In genomic region chr20:63934271-63935068, GRCh38 we compare ENCODE assay signal across 8 cellular contexts. TPM values are rescaled to one million over a fixed set of nuclear protein-coding genes. Genes with fewer than 3 reads are reported as not detected.
DNase-seq lines count a peak whose midpoint lies in the region; TF ChIP-seq lines count a peak whose summit lies in the region.
"Had no signal": no experiment of that assay in that cellular context is flagged by ENCODE, and none has a peak within 500 bp of the region (broad histone marks: within the 10 kb centered on the region; RNA-seq: fewer than 3 reads in every experiment).

No MANE protein-coding gene starts in this region.

- no peaks in the 10 kb centered on the region for H3K9me2 ChIP-seq in PC-9 (ENCODE audit: insufficient read depth)

- H3F3A ChIP-seq in PC-9 (ENCODE audit: insufficient read depth, low read depth): peaks cover 23% of the 10 kb centered on the region

- no peaks in the 10 kb centered on the region for H3K79me2 ChIP-seq in PC-9 (ENCODE audit: low read depth)

- H3K36me3 Mint-ChIP-seq in activated T-helper 2 cell treated with anti-CD3 and anti-CD28 coated beads, Interferon-gamma antibody, Interleukin-2, Interleukin-4, amounts not matched to agents 10 μg/mL and 5 μg/mL and 100 μg/mL, durations not matched to agents 14 hours and 24 hours and 36 hours (ENCODE audit: low read depth): peaks cover 48% of the 10 kb centered on the region
- H3K36me3 Mint-ChIP-seq in activated CD4-positive, alpha-beta memory T cell treated with anti-CD3 and anti-CD28 coated beads, Interleukin-2, amount 10 ng/mL, durations not matched to agents 7 days and 5 days (ENCODE audit: low read depth): peaks cover 54% of the 10 kb centered on the region

- no peaks in the 10 kb centered on the region for H3K9me3 ChIP-seq in PC-9 (ENCODE audit: insufficient read depth, low read depth)

- H3K27ac ChIP-seq in PC-9: no peak overlapping the region

- BruUV-seq in PC-9 (replicated peaks; lab: Mats Ljungman, UMichigan): no TSS peak

- peak; percentile 42 for TF ChIP-seq CTCF in GM12873 (IDR thresholded peaks at IDR 0.05; ENCODE audit: insufficient read depth, low read depth, low read length, missing control alignments)
- peak; percentile 38; the same call in 1 of the 2 replicates for TF ChIP-seq CTCF in PC-9 (conservative IDR thresholded peaks at IDR 0.05)
- TF ChIP-seq CTCF in fibroblast of mammary gland (conservative IDR thresholded peaks at IDR 0.05; ENCODE audit: control insufficient read depth, insufficient read depth, low read depth, low read length): peak; percentile 26

- H3K4me2 ChIP-seq in PC-9: no peak overlapping the region

- no peaks in the 10 kb centered on the region for H3K4me1 Mint-ChIP-seq in activated T-helper 2 cell treated with anti-CD3 and anti-CD28 coated beads, Interferon-gamma antibody, Interleukin-2, Interleukin-4, amounts not matched to agents 10 μg/mL and 5 μg/mL and 100 μg/mL, durations not matched to agents 14 hours and 24 hours and 36 hours (ENCODE audit: low read depth)
- peaks cover 4% of the 10 kb centered on the region for H3K4me1 Mint-ChIP-seq in activated CD4-positive, alpha-beta memory T cell treated with anti-CD3 and anti-CD28 coated beads, Interleukin-2, amount 10 ng/mL, durations not matched to agents 7 days and 5 days

- H3K27ac Mint-ChIP-seq in activated T-helper 2 cell treated with anti-CD3 and anti-CD28 coated beads, Interferon-gamma antibody, Interleukin-2, Interleukin-4, amounts not matched to agents 10 μg/mL and 5 μg/mL and 100 μg/mL, durations not matched to agents 14 hours and 24 hours and 36 hours: no peak overlapping the region
- H3K27ac Mint-ChIP-seq in activated CD4-positive, alpha-beta memory T cell treated with anti-CD3 and anti-CD28 coated beads, Interleukin-2, amount 10 ng/mL, durations not matched to agents 7 days and 5 days: no peak overlapping the region

- H3K27me3 ChIP-seq in PC-9 (ENCODE audit: insufficient read depth, low read depth): no peaks in the 10 kb centered on the region

- H3K4me3 ChIP-seq in PC-9: no peak overlapping the region
- no peak overlapping the region for H3K4me3 ChIP-seq in fibroblast of mammary gland (ENCODE audit: control insufficient read depth, low read depth, low read length)

- POLR2A ChIA-PET in PC-9 (lab: Charles Lee; ENCODE audit: unreplicated experiment): no interaction called here
- POLR2A ChIA-PET in activated CD4-positive, alpha-beta memory T cell treated with anti-CD3 and anti-CD28 coated beads, Interleukin-2, amount 10 ng/mL, durations not matched to agents 7 days and 5 days (lab: Charles Lee): interaction anchor here (0.6 to 1.3 kb wide), 2 partner anchors 32 to 447 kb away, joined by 3 read pairs; no protein-coding TSS in a partner anchor

- H2AFZ ChIP-seq in PC-9: no peak overlapping the region

- intact Hi-C loops in PC-9 (cut with micrococcal nuclease; ENCODE audit: unreplicated experiment): no loop called here
- intact Hi-C loops in activated T-helper 2 cell treated with anti-CD3 and anti-CD28 coated beads, Interferon-gamma antibody, Interleukin-2, Interleukin-4, amounts not matched to agents 10 μg/mL and 5 μg/mL and 100 μg/mL, durations not matched to agents 14 hours and 24 hours and 36 hours (cut with micrococcal nuclease): no loop called here

- peaks cover 48% of the 10 kb centered on the region for H4K20me1 ChIP-seq in PC-9 (ENCODE audit: insufficient read depth)

- CTCF ChIA-PET in PC-9 (lab: Charles Lee): interaction anchor here (0.7 kb wide), 1 partner anchor 572 kb away, joined by 3 read pairs; no protein-coding TSS in a partner anchor
- CTCF ChIA-PET in activated CD4-positive, alpha-beta memory T cell treated with anti-CD3 and anti-CD28 coated beads, Interleukin-2, amount 10 ng/mL, durations not matched to agents 7 days and 5 days (lab: Charles Lee): no interaction called here

- no peaks in the 10 kb centered on the region for H3K4me1 ChIP-seq in PC-9 (replicated peaks; ENCODE audit: insufficient read depth)

- DNase-seq in PC-9: no peak
- DNase-seq in fibroblast of mammary gland (ENCODE audit: low read depth): no peak
- DNase-seq in retina: peak; percentile 7
- no peak for DNase-seq in dedifferentiated amniotic fluid mesenchymal stem cell (ENCODE audit: extremely low spot score)
- no peak for DNase-seq in activated T-helper 2 cell treated with anti-CD3 and anti-CD28 coated beads, Interferon-gamma antibody, Interleukin-2, Interleukin-4, amounts not matched to agents 10 μg/mL and 5 μg/mL and 100 μg/mL, durations not matched to agents 14 hours and 24 hours and 36 hours (ENCODE audit: low spot score)
- no peak for DNase-seq in activated CD4-positive, alpha-beta memory T cell treated with anti-CD3 and anti-CD28 coated beads, Interleukin-2, amount 10 ng/mL, durations not matched to agents 7 days and 5 days
- DNase-seq: NCI-H2107 had no signal

- H3K4me3 Mint-ChIP-seq in activated T-helper 2 cell treated with anti-CD3 and anti-CD28 coated beads, Interferon-gamma antibody, Interleukin-2, Interleukin-4, amounts not matched to agents 10 μg/mL and 5 μg/mL and 100 μg/mL, durations not matched to agents 14 hours and 24 hours and 36 hours (ENCODE audit: low read depth): no peak overlapping the region
- H3K4me3 Mint-ChIP-seq in activated CD4-positive, alpha-beta memory T cell treated with anti-CD3 and anti-CD28 coated beads, Interleukin-2, amount 10 ng/mL, durations not matched to agents 7 days and 5 days: no peak overlapping the region

- no peaks in the 10 kb centered on the region for H3K9me3 Mint-ChIP-seq in activated T-helper 2 cell treated with anti-CD3 and anti-CD28 coated beads, Interferon-gamma antibody, Interleukin-2, Interleukin-4, amounts not matched to agents 10 μg/mL and 5 μg/mL and 100 μg/mL, durations not matched to agents 14 hours and 24 hours and 36 hours
- H3K9me3 Mint-ChIP-seq in activated CD4-positive, alpha-beta memory T cell treated with anti-CD3 and anti-CD28 coated beads, Interleukin-2, amount 10 ng/mL, durations not matched to agents 7 days and 5 days: no peaks in the 10 kb centered on the region

- H3K27me3 Mint-ChIP-seq in activated T-helper 2 cell treated with anti-CD3 and anti-CD28 coated beads, Interferon-gamma antibody, Interleukin-2, Interleukin-4, amounts not matched to agents 10 μg/mL and 5 μg/mL and 100 μg/mL, durations not matched to agents 14 hours and 24 hours and 36 hours (ENCODE audit: low read depth): no peaks in the 10 kb centered on the region
- H3K27me3 Mint-ChIP-seq in activated CD4-positive, alpha-beta memory T cell treated with anti-CD3 and anti-CD28 coated beads, Interleukin-2, amount 10 ng/mL, durations not matched to agents 7 days and 5 days: no peaks in the 10 kb centered on the region

- peaks cover 10% of the 10 kb centered on the region for H3K36me3 ChIP-seq in PC-9 (ENCODE audit: low read depth)

RNA-seq across cellular contexts. Expression of gene UCKL1, which starts 21.7 kb away (rescaled TPM):
- total RNA-seq in PC-9 (2021): 51.7 and 55.1 TPM in 2 replicates
- total RNA-seq in activated T-helper 2 cell treated with anti-CD3 and anti-CD28 coated beads, Interferon-gamma antibody, Interleukin-2, Interleukin-4, amounts not matched to agents 10 μg/mL and 5 μg/mL and 100 μg/mL, durations not matched to agents 14 hours and 24 hours and 36 hours: 48.7 and 51.2 TPM in 2 replicates
- total RNA-seq in activated CD4-positive, alpha-beta memory T cell treated with anti-CD3 and anti-CD28 coated beads, Interleukin-2, amount 10 ng/mL, durations not matched to agents 7 days and 5 days: 10 to 100 TPM; 36.3 to 36.6 TPM

RNA-seq across cellular contexts. Expression of gene ZNF512B, which starts 35.3 kb away (rescaled TPM):
- total RNA-seq in PC-9 (2021): 24.3 and 28.1 TPM in 2 replicates
- 26.2 and 27.0 TPM in 2 replicates for total RNA-seq in activated T-helper 2 cell treated with anti-CD3 and anti-CD28 coated beads, Interferon-gamma antibody, Interleukin-2, Interleukin-4, amounts not matched to agents 10 μg/mL and 5 μg/mL and 100 μg/mL, durations not matched to agents 14 hours and 24 hours and 36 hours
- total RNA-seq in activated CD4-positive, alpha-beta memory T cell treated with anti-CD3 and anti-CD28 coated beads, Interleukin-2, amount 10 ng/mL, durations not matched to agents 7 days and 5 days: 10 to 100 TPM; 16.5 to 16.7 TPM

RNA-seq across cellular contexts. Expression of gene DNAJC5, which starts 39.5 kb away (rescaled TPM):
- total RNA-seq in PC-9 (2021): 47.0 and 48.1 TPM in 2 replicates
- 38.1 and 40.0 TPM in 2 replicates for total RNA-seq in activated T-helper 2 cell treated with anti-CD3 and anti-CD28 coated beads, Interferon-gamma antibody, Interleukin-2, Interleukin-4, amounts not matched to agents 10 μg/mL and 5 μg/mL and 100 μg/mL, durations not matched to agents 14 hours and 24 hours and 36 hours
- total RNA-seq in activated CD4-positive, alpha-beta memory T cell treated with anti-CD3 and anti-CD28 coated beads, Interleukin-2, amount 10 ng/mL, durations not matched to agents 7 days and 5 days: 10 to 100 TPM; 58.6 to 59.7 TPM

RNA-seq across cellular contexts. Expression of gene SAMD10, which starts 45.0 kb away (rescaled TPM):
- 14.4 and 18.7 TPM in 2 replicates for total RNA-seq in PC-9 (2021)
- total RNA-seq in activated T-helper 2 cell treated with anti-CD3 and anti-CD28 coated beads, Interferon-gamma antibody, Interleukin-2, Interleukin-4, amounts not matched to agents 10 μg/mL and 5 μg/mL and 100 μg/mL, durations not matched to agents 14 hours and 24 hours and 36 hours: 23.4 and 25.3 TPM in 2 replicates
- 10 to 100 TPM; 18.3 to 21.0 TPM for total RNA-seq in activated CD4-positive, alpha-beta memory T cell treated with anti-CD3 and anti-CD28 coated beads, Interleukin-2, amount 10 ng/mL, durations not matched to agents 7 days and 5 days

RNA-seq across cellular contexts. Expression of gene PRPF6, which starts 46.5 kb away (rescaled TPM):
- total RNA-seq in PC-9 (2021): 103 and 111 TPM in 2 replicates
- total RNA-seq in activated T-helper 2 cell treated with anti-CD3 and anti-CD28 coated beads, Interferon-gamma antibody, Interleukin-2, Interleukin-4, amounts not matched to agents 10 μg/mL and 5 μg/mL and 100 μg/mL, durations not matched to agents 14 hours and 24 hours and 36 hours: 68.9 and 70.3 TPM in 2 replicates
- total RNA-seq in activated CD4-positive, alpha-beta memory T cell treated with anti-CD3 and anti-CD28 coated beads, Interleukin-2, amount 10 ng/mL, durations not matched to agents 7 days and 5 days: 10 to 100 TPM; 58.4 to 60.4 TPM
